1 cellular context compared by ENCODE assay signal in the genomic region with DNA sequence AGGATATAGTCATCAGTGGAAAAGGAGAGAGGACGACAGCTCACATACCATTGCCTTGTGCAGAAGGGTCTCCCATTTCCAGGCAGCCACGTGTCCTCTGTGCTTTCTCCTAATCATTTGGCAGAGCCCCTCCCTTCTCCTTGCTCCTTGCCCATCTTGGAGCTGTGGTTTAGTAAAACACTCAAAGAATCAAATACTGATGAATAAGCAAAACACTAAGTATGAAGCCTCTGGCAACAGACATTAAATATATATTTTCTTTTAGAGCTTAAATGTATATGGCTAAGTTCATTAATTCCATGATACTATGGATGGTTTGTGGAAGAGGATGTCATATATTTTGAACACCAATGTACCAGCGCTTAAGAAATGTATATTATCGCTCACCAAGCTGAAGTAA.
TF ChIP-seq lines count a peak whose summit lies in the region.

No MANE protein-coding gene starts in this region.

TF ChIP-seq in HepG2, 621 proteins besides CTCF, POLR2A, EP300 and RAD21 (continued from another document):
- TF ChIP-seq MAFF (IDR thresholded peaks at IDR 0.05; ENCODE audit: low read depth, low read length) = 0 out of 2 replicates have a peak, but pooled peaks have one; percentile 39
- TF ChIP-seq NR1H2 (CRISPR knock-in tag; IDR thresholded peaks at IDR 0.05; ENCODE audit: borderline replicate concordance, low read depth) = no peak
- TF ChIP-seq ZNF781 (CRISPR knock-in tag; IDR thresholded peaks at IDR 0.05; ENCODE audit: borderline replicate concordance, not compliant biosample characterization) = no peak
- TF ChIP-seq ZNF496 (CRISPR knock-in tag; IDR thresholded peaks at IDR 0.05; ENCODE audit: insufficient replicate concordance) = no peak
- TF ChIP-seq MAFK (conservative IDR thresholded peaks at IDR 0.05 in 1 of 2, IDR thresholded peaks at IDR 0.05 in 1 of 2; ENCODE audit: low read length in 2 of 2) = peak; percentile 48 to 76
TF ChIP-seq in HepG2: peak in this region for 2.
